9 cellular contexts compared by ENCODE assay signal in the genomic region with DNA sequence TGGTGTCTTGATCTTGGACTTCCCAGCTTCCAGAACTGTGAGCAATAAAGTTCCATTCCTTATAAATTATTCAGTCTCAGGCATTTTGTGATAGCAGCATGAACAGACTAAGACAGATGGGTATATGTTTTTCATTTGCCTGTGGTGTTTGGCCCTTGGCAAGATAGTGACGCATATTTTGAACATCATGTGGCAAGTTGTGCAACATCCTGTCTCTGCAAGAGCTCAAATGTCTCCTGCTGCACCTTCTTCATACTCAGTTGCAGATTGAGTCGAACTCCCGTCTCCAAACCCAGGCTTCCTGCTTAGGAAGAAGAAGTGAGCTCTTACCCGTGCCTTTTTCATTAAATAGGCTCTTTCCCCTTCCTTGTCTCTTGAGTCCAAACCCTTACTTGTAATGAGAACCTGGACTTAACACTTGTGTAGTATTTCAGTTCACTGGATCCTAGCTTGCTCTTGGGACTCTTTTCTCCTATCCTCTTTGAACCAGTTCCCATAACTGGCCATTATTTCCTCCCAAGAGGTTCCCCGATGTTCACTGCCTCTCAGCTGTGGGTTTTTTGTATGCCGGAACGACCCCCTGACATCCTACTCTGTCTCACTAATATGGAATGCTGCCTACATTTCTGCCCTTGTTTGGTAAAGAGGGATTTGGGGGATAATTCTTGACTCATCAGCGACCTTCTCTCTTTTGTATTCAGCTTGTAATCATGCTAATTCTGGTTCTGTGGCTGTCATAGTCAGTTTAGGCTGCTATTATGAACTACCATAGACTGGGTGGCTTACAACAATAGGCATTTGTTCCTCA.
DNase-seq lines count a peak whose midpoint lies in the region; ATAC-seq and TF ChIP-seq lines count a peak whose summit lies in the region.
"Had no signal": no experiment of that assay in that cellular context is flagged by ENCODE, and none has a peak within 500 bp of the region (broad histone marks: within the 10 kb centered on the region; RNA-seq: fewer than 3 reads in every experiment).

No MANE protein-coding gene starts in this region.

- peak; percentile 91 for DNase-seq in AG08395 (ENCODE audit: low spot score)
- peak; percentile 100 for DNase-seq in iris pigment epithelial cell (ENCODE audit: low read depth)
- no peak for DNase-seq in stimulated activated CD4-positive, alpha-beta T cell treated with anti-CD3 and anti-CD28 coated beads, Interleukin-2, amount 100 ng/mL, for 24 hours

- peak overlapping the region; percentile 28 for H3K4me3 ChIP-seq in WI38 (ENCODE audit: low read depth, low read length)
- H3K4me3 ChIP-seq: uterus had no signal

- ATAC-seq in GM18517 (IDR thresholded peaks at IDR 0.05; ENCODE audit: unreplicated experiment) = no peak
- ATAC-seq in HG02623 (IDR thresholded peaks at IDR 0.05; ENCODE audit: unreplicated experiment) = no peak
- no peak for ATAC-seq in GM21786 (IDR thresholded peaks at IDR 0.05; ENCODE audit: unreplicated experiment)

- TF ChIP-seq RAD21 in Ishikawa (IDR thresholded peaks at IDR 0.05; ENCODE audit: low read depth) = no peak

- no peak for TF ChIP-seq CTCF in WI38 (IDR thresholded peaks at IDR 0.05; ENCODE audit: low read depth, low read length)

- no peak for TF ChIP-seq EP300 in Ishikawa (IDR thresholded peaks at IDR 0.05; ENCODE audit: borderline replicate concordance)

TF ChIP-seq in Ishikawa, 13 proteins besides CTCF, POLR2A, EP300 and RAD21:
- TF ChIP-seq TEAD4 (IDR thresholded peaks at IDR 0.05) = no peak
- TF ChIP-seq ZBTB7A (IDR thresholded peaks at IDR 0.05; ENCODE audit: low read depth) = no peak
- no peak for TF ChIP-seq NFIC (IDR thresholded peaks at IDR 0.05)
- peak; percentile 44; the same call in 1 of the 2 replicates for TF ChIP-seq CEBPB (IDR thresholded peaks at IDR 0.05)

Comparison
In these comparisons a context has a peak if more than half of its experiments do, and no peak if none do; other contexts are left out.
1. DNase-seq: peak in AG08395 (single experiment) and iris pigment epithelial cell (single experiment); none in stimulated activated CD4-positive, alpha-beta T cell treated with anti-CD3 and anti-CD28 coated beads, Interleukin-2, amount 100 ng/mL, for 24 hours (0 of 2).